17 cellular contexts compared by ENCODE assay signal in the genomic region with DNA sequence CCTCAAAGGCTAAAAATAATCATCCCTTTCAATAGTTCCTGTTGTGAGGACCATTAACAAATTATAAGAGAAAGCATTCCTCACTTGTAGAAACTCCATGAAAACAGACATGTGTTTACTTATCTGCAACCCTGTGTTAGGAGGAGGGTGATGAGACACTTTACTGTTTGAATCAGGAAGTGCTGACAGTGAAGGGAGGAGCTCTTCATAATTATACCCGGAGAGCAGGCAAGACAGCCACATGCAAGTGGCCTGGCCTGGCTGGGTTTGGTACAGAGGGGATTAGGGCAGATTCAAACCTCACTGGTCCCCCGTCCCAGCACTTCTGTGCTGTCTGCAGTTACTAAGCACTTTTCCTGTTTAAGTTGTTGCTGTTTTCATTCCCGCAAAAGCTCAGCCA.
A peak's percentile ranks its signal among the peaks of the same experiment; 100 is the strongest.
DNase-seq lines count a peak whose midpoint lies in the region; ATAC-seq and TF ChIP-seq lines count a peak whose summit lies in the region.
"Had no signal": no experiment of that assay in that cellular context is flagged by ENCODE, and none has a peak within 500 bp of the region (broad histone marks: within the 10 kb centered on the region; RNA-seq: fewer than 3 reads in every experiment).

No MANE protein-coding gene starts in this region.

- ATAC-seq in esophagus mucosa: peak; percentile 73
- no peak for ATAC-seq in GM21576 (IDR thresholded peaks at IDR 0.05; ENCODE audit: unreplicated experiment)
- ATAC-seq: heart left ventricle; naive thymus-derived CD4-positive, alpha-beta T cell; sciatic nerve had no signal

- H3K27ac Mint-ChIP-seq in neural crest cell (ENCODE audit: unreplicated experiment) (peak overlapping the region; percentile 55), immature natural killer cell (peak overlapping the region in 3 of 6 donors; percentile 39 to 86 (median 77))
- H3K27ac Mint-ChIP-seq: naive thymus-derived CD4-positive, alpha-beta T cell; type B pancreatic cell had no signal

- H3K27me3 Mint-ChIP-seq in neural crest cell (ENCODE audit: low read depth): no peaks in the 10 kb centered on the region
- peaks cover 0 to 3% (median 0%) of the 10 kb centered on the region in 3 donors for H3K27me3 Mint-ChIP-seq in immature natural killer cell (ENCODE audit: low read depth in 3 of 3)
- H3K27me3 Mint-ChIP-seq: naive thymus-derived CD4-positive, alpha-beta T cell; type B pancreatic cell had no signal

- H3K9me3 Mint-ChIP-seq in neural crest cell (no peaks in the 10 kb centered on the region), immature natural killer cell (no peaks in the 10 kb centered on the region)
- H3K9me3 Mint-ChIP-seq: type B pancreatic cell had no signal

- DNase-seq in KBM-7: peak; percentile 68
- DNase-seq in NCI-H345 treated with DMSO at 0.1 percent for 48 hours (lab: John Stamatoyannopoulos, UW; ENCODE audit: unreplicated experiment): peak; percentile 2
- DNase-seq in neural crest cell (ENCODE audit: low read depth, low spot score): no peak
- no peak for DNase-seq in AG20443 (ENCODE audit: low spot score)
- DNase-seq in immature natural killer cell: no peak
- DNase-seq: activated CD8-positive, alpha-beta memory T cell treated with anti-CD3 and anti-CD28 coated beads for 24 hours; amniotic stem cell; cerebellar nuclear complex; heart left ventricle; naive thymus-derived CD4-positive, alpha-beta T cell; NCI-H774; Right ventricle myocardium superior; stimulated activated CD4-positive, alpha-beta T cell treated with anti-CD3 and anti-CD28 coated beads, Interleukin-4, amount 100 ng/mL, for 24 hours had no signal

- peaks cover 14% of the 10 kb centered on the region for H3K4me1 Mint-ChIP-seq in neural crest cell
- peaks cover 11 to 29% of the 10 kb centered on the region in 2 donors for H3K4me1 Mint-ChIP-seq in immature natural killer cell

- H3K36me3 Mint-ChIP-seq in neural crest cell (ENCODE audit: low read depth) (no peaks in the 10 kb centered on the region), immature natural killer cell (peaks cover 3 to 16% (median 8%) of the 10 kb centered on the region in 3 donors)
- H3K36me3 Mint-ChIP-seq: type B pancreatic cell had no signal

- in situ Hi-C loops in KBM-7 (cut with MboI; ENCODE audit: low pct_unique_long_range_greater_than_20kb, low sequenced_read_pairs): no loop called here

- no peak for TF ChIP-seq CTCF in neural crest cell (conservative IDR thresholded peaks at IDR 0.05)

- H3K4me3 Mint-ChIP-seq in neural crest cell (no peak overlapping the region), immature natural killer cell (peak overlapping the region in 2 of 5 donors; percentile 29 to 40)
- H3K4me3 Mint-ChIP-seq: naive thymus-derived CD4-positive, alpha-beta T cell; type B pancreatic cell had no signal

Comparison
In these comparisons a context has a peak if more than half of its experiments do, and no peak if none do; other contexts are left out.
1. DNase-seq: peak in KBM-7 (single experiment) and NCI-H345 treated with DMSO at 0.1 percent for 48 hours (single experiment); none in neural crest cell (single experiment), AG20443 (single experiment) and immature natural killer cell (0 of 3).